8 cellular contexts compared by ENCODE assay signal in the genomic region with DNA sequence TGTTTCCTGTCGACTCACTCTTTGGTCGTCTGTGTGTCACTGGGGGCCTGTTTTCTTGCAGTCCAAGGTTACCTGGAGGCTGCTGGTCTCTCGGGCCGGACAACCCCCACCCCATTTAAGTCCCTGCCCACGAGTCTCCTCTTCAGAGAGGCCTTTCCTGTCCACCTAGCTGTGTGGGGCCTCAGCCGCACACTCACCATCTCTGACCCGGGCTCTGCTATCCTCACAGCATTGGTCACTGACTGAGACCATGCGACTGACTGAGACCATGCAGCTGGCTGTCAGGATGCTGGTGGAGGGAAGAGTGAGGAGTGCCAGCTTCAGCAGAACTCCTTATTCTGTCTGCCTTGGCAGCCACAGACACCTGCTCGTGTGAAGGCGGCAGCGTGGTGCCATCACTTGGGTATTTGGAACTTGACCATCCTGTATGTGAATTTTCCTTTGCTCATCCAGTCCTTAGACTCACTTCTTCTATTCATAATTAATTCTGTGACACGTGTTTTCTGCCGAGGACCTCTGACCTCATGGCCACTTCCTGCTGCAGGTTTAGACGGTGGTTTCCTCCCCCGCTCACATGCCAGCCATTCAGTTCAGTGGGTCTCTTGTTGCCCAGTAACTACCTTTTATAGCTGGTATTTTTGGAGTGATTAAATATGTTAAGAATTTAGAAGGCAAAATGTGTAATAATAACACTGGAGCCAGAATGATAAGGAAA. TPM values are rescaled to one million over a fixed set of nuclear protein-coding genes. Genes with fewer than 3 reads are reported as not detected.
DNase-seq lines count a peak whose midpoint lies in the region; ATAC-seq, FAIRE-seq and TF ChIP-seq lines count a peak whose summit lies in the region.

No MANE protein-coding gene starts in this region.

- no peak for TF ChIP-seq CTCF in cardiac fibroblast (IDR thresholded peaks at IDR 0.05; ENCODE audit: low read depth, low read length)

- FAIRE-seq in RCC 7860 (lab: Jason Lieb, UNC), result peak; percentile 52

- ATAC-seq in GM18907 (IDR thresholded peaks at IDR 0.05; ENCODE audit: unreplicated experiment) (peak; percentile 48), GM19467 (IDR thresholded peaks at IDR 0.05; ENCODE audit: unreplicated experiment) (no peak)

- no peak overlapping the region for H3K4me3 ChIP-seq in cardiac fibroblast (replicated peaks in 1 of 2; ENCODE audit: low read depth in 2 of 2, low read length in 2 of 2)

- peak; percentile 82 for DNase-seq in RCC 7860 (ENCODE audit: low spot score)
- peak; percentile 67 to 77 for DNase-seq in cardiac fibroblast (ENCODE audit: low read depth in 2 of 2)
- DNase-seq in renal cortical epithelial cell (ENCODE audit: low read depth), result peak; percentile 72
- no peak for DNase-seq in superior temporal gyrus (ENCODE audit: extremely low spot score)
- DNase-seq in cerebellum (ENCODE audit: low spot score), result no peak
- no peak for DNase-seq in NCI-H2029 (lab: John Stamatoyannopoulos, UW)

RNA-seq across cellular contexts. Expression of a gene that starts 47.5 kb away (rescaled TPM):
- total RNA-seq in renal cortical epithelial cell, result 22.1 and 32.0 TPM in 2 replicates
- 15.9 TPM for total RNA-seq in cerebellum

RNA-seq across cellular contexts. Expression of a gene that starts 58.9 kb away (rescaled TPM):
- total RNA-seq in renal cortical epithelial cell (6.4 and 25.3 TPM in 2 replicates), cerebellum (12.2 TPM)

Comparison
In these comparisons a context has a peak if more than half of its experiments do, and no peak if none do; other contexts are left out.
1. DNase-seq: peak in RCC 7860 (single experiment), cardiac fibroblast (2 of 2) and renal cortical epithelial cell (single experiment); none in superior temporal gyrus (single experiment), cerebellum (single experiment) and NCI-H2029 (single experiment).